In the genomic region with DNA sequence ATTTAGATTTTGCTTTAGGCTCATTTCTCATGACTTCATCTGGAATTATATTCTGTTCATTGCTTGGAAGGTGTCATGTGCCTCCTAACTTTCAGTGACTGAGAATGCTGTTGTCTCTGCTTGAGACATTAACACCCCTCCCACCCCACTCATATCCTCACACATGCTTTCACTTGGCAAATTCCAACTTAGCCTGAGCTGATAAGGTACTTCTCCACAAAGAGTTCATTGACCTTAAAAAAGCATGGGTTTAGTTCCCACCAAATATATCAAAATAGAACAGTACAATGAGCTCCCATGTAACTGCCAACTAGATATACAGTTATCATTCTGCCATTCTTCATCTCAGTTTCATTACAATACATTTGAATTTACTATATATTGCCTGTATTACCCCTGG, we compare ENCODE assay signal across 26 cellular contexts.
DNase-seq lines count a peak whose midpoint lies in the region; ATAC-seq, FAIRE-seq and TF ChIP-seq lines count a peak whose summit lies in the region.
"Had no signal": no experiment of that assay in that cellular context is flagged by ENCODE, and none has a peak within 500 bp of the region (broad histone marks: within the 10 kb centered on the region; RNA-seq: fewer than 3 reads in every experiment).

No MANE protein-coding gene starts in this region.

- H3K4me1 ChIP-seq in heart left ventricle (peaks cover 0 to 15% (median 0%) of the 10 kb centered on the region in 12 donors), right cardiac atrium (ENCODE audit: control insufficient read depth, insufficient read depth, low read length) (no peaks in the 10 kb centered on the region), sigmoid colon (no peaks in the 10 kb centered on the region), tibial nerve (no peaks in the 10 kb centered on the region)
- H3K4me1 ChIP-seq: BLaER1, SJSA1 had no signal

- FAIRE-seq in GM12892 (lab: Jason Lieb, UNC) = peak; percentile 40
- FAIRE-seq: A204.1, D721Med, GM19239, HepG2, K562 had no signal

- TF ChIP-seq CTCF in heart left ventricle (IDR thresholded peaks at IDR 0.05) = no peak
- no peak for TF ChIP-seq CTCF in sigmoid colon (IDR thresholded peaks at IDR 0.05)
- no peak for TF ChIP-seq CTCF in tibial nerve (IDR thresholded peaks at IDR 0.05)

- intact Hi-C loops in heart left ventricle (cut with DNase I) = loop anchor here in 1 of 10 donors (10.0 kb wide), 1 partner anchor 91 kb away; no protein-coding TSS in a partner anchor
- intact Hi-C loops in right cardiac atrium (cut with DNase I) = no loop called here
- intact Hi-C loops in sigmoid colon (cut with DNase I) = no loop called here

- H3K27ac ChIP-seq in heart left ventricle (peak overlapping the region in 5 of 12 donors; percentile 19 to 39 (median 30)), right cardiac atrium (ENCODE audit: low read length) (no peak overlapping the region), sigmoid colon (no peak overlapping the region), tibial nerve (no peak overlapping the region)
- H3K27ac ChIP-seq: BLaER1, GM23248, SJSA1 had no signal

- ATAC-seq in heart left ventricle = peak; percentile 82 to 95 (median 92)
- ATAC-seq in right cardiac atrium = peak; percentile 90 to 94
- ATAC-seq: HepG2, K562, PC-3 had no signal

- DNase-seq in GM12892 (ENCODE audit: insufficient read length) = no peak
- peak; percentile 23 for DNase-seq in amniotic epithelial cell (ENCODE audit: low read depth)
- no peak for DNase-seq in heart left ventricle
- no peak for DNase-seq in right cardiac atrium
- DNase-seq in sigmoid colon = no peak
- DNase-seq in NCI-H1694 (lab: John Stamatoyannopoulos, UW) = no peak
- no peak for DNase-seq in tibial nerve (ENCODE audit: low spot score in 2 of 2)
- DNase-seq: CD4-positive, CD25-positive, alpha-beta regulatory T cell; DMS53; GM23248; H7; Kasumi-1; NCI-H1092 treated with DMSO at 0.1 percent for 48 hours; NCI-H1436; NCI-H187 treated with DMSO at 0.1 percent for 48 hours; NCI-H2171 treated with DMSO at 0.1 percent for 48 hours; NCI-H524; NCI-H774; PC-3 had no signal

- H3K4me3 ChIP-seq in heart left ventricle (no peak overlapping the region), right cardiac atrium (ENCODE audit: low read length) (no peak overlapping the region), sigmoid colon (no peak overlapping the region), tibial nerve (no peak overlapping the region)
- H3K4me3 ChIP-seq: BLaER1, GM23248, K562, SJSA1 had no signal

- H3K27me3 ChIP-seq in heart left ventricle = no peaks in the 10 kb centered on the region
- no peaks in the 10 kb centered on the region for H3K27me3 ChIP-seq in right cardiac atrium (ENCODE audit: control insufficient read depth, insufficient read depth)
- no peaks in the 10 kb centered on the region for H3K27me3 ChIP-seq in sigmoid colon
- H3K27me3 ChIP-seq in tibial nerve = no peaks in the 10 kb centered on the region
- H3K27me3 ChIP-seq: BLaER1, SJSA1 had no signal

- H3K9me3 ChIP-seq in heart left ventricle (no peaks in the 10 kb centered on the region), right cardiac atrium (ENCODE audit: control insufficient read depth, low read length) (no peaks in the 10 kb centered on the region), sigmoid colon (no peaks in the 10 kb centered on the region), tibial nerve (peaks cover 0 to 5% (median 0%) of the 10 kb centered on the region in 4 donors)
- H3K9me3 ChIP-seq: SJSA1 had no signal

- TF ChIP-seq EP300 in sigmoid colon (IDR thresholded peaks at IDR 0.05) (no peak), tibial nerve (IDR thresholded peaks at IDR 0.05) (no peak)

- TF ChIP-seq POLR2A in GM12892 (IDR thresholded peaks at IDR 0.05; ENCODE audit: low read depth, low read length) (no peak), heart left ventricle (IDR thresholded peaks at IDR 0.05) (no peak), sigmoid colon (IDR thresholded peaks at IDR 0.05) (no peak), tibial nerve (IDR thresholded peaks at IDR 0.05) (no peak)

- no peaks in the 10 kb centered on the region for H3K36me3 ChIP-seq in heart left ventricle
- no peaks in the 10 kb centered on the region for H3K36me3 ChIP-seq in sigmoid colon
- H3K36me3 ChIP-seq in tibial nerve = no peaks in the 10 kb centered on the region
- H3K36me3 ChIP-seq: BLaER1, SJSA1 had no signal
